ENCODE assay signal across 1 cellular context in genomic region chr5:37110128-37110527, GRCh38.
TF ChIP-seq lines count a peak whose summit lies in the region.

No MANE protein-coding gene starts in this region.

TF ChIP-seq in HepG2, 621 proteins besides CTCF, POLR2A, EP300 and RAD21 (continued from another document):
- TF ChIP-seq, protein P1, sequence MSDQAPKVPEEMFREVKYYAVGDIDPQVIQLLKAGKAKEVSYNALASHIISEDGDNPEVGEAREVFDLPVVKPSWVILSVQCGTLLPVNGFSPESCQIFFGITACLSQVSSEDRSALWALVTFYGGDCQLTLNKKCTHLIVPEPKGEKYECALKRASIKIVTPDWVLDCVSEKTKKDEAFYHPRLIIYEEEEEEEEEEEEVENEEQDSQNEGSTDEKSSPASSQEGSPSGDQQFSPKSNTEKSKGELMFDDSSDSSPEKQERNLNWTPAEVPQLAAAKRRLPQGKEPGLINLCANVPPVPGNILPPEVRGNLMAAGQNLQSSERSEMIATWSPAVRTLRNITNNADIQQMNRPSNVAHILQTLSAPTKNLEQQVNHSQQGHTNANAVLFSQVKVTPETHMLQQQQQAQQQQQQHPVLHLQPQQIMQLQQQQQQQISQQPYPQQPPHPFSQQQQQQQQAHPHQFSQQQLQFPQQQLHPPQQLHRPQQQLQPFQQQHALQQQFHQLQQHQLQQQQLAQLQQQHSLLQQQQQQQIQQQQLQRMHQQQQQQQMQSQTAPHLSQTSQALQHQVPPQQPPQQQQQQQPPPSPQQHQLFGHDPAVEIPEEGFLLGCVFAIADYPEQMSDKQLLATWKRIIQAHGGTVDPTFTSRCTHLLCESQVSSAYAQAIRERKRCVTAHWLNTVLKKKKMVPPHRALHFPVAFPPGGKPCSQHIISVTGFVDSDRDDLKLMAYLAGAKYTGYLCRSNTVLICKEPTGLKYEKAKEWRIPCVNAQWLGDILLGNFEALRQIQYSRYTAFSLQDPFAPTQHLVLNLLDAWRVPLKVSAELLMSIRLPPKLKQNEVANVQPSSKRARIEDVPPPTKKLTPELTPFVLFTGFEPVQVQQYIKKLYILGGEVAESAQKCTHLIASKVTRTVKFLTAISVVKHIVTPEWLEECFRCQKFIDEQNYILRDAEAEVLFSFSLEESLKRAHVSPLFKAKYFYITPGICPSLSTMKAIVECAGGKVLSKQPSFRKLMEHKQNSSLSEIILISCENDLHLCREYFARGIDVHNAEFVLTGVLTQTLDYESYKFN (CRISPR knock-in tag; conservative IDR thresholded peaks at IDR 0.05), result 0 out of 2 replicates have a peak, but pooled peaks have one; percentile 30
